ENCODE assay signal across 1 cellular context in the genomic region with DNA sequence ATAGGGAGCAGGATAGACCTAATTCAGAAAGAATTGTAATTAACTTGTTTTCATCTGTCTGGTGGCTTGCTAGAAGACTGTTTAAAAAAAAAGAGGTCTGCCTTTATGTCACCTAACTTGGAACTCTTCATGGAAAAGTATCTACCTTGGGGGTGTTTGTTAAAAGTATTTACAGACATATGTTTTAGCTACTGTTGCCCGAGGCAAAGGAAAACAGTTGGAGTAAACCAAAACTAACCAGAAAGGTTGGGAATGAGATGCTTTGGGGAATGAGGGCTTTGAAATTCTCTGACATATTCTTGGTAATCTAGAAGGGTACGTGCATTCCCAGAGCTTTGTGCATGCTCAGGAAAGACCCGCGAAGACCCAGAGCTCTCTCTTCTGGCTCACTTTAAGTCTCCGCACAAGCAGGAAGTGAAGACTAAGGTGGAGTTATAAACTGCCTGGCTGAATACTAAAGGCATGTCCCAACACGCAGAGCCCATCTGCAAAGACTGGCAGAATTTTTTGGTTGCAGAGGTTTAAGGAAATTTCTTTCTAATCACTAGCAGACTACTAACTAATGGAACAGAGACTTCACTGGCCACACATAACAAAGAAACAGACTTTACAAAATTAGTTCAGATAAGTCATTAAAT.
TF ChIP-seq lines count a peak whose summit lies in the region.

No MANE protein-coding gene starts in this region.

TF ChIP-seq in H1, 55 proteins besides CTCF, POLR2A, EP300 and RAD21:
- TF ChIP-seq CEBPB (IDR thresholded peaks at IDR 0.05; ENCODE audit: low read depth, low read length) (no peak), TAF7 (optimal IDR thresholded peaks at IDR 0.05; ENCODE audit: borderline replicate concordance, low read depth, low read length) (no peak), PHF8 (conservative IDR thresholded peaks at IDR 0.05; ENCODE audit: low read depth, low read length) (no peak), SIRT6 (IDR thresholded peaks at IDR 0.05; ENCODE audit: low read length) (no peak), EZH2 (IDR thresholded peaks at IDR 0.05; ENCODE audit: low read depth, low read length, severe bottlenecking) (no peak), HDAC6 (IDR thresholded peaks at IDR 0.05; ENCODE audit: low read depth, low read length) (no peak), SP2 (IDR thresholded peaks at IDR 0.05; ENCODE audit: low read length) (no peak), NRF1 (IDR thresholded peaks at IDR 0.05; ENCODE audit: low read depth, low read length) (no peak), CTBP2 (IDR thresholded peaks at IDR 0.05; ENCODE audit: borderline replicate concordance, insufficient read depth, insufficient read length, low read length) (no peak), TCF12 (IDR thresholded peaks at IDR 0.05; ENCODE audit: low read depth, low read length) (no peak), POLR2AphosphoS5 (IDR thresholded peaks at IDR 0.05; ENCODE audit: low read depth, low read length) (no peak), KDM5A (IDR thresholded peaks at IDR 0.05; ENCODE audit: low read length) (no peak), SP1 (IDR thresholded peaks at IDR 0.05; ENCODE audit: low read depth, low read length) (no peak), SIX5 (IDR thresholded peaks at IDR 0.05; ENCODE audit: low read depth, low read length) (no peak)
- TF ChIP-seq, protein P1, sequence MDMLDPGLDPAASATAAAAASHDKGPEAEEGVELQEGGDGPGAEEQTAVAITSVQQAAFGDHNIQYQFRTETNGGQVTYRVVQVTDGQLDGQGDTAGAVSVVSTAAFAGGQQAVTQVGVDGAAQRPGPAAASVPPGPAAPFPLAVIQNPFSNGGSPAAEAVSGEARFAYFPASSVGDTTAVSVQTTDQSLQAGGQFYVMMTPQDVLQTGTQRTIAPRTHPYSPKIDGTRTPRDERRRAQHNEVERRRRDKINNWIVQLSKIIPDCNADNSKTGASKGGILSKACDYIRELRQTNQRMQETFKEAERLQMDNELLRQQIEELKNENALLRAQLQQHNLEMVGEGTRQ (IDR thresholded peaks at IDR 0.05; ENCODE audit: low read length): no peak
TF ChIP-seq in H1: peak in this region for 0.
